1 cellular context compared by ENCODE assay signal in the genomic region with DNA sequence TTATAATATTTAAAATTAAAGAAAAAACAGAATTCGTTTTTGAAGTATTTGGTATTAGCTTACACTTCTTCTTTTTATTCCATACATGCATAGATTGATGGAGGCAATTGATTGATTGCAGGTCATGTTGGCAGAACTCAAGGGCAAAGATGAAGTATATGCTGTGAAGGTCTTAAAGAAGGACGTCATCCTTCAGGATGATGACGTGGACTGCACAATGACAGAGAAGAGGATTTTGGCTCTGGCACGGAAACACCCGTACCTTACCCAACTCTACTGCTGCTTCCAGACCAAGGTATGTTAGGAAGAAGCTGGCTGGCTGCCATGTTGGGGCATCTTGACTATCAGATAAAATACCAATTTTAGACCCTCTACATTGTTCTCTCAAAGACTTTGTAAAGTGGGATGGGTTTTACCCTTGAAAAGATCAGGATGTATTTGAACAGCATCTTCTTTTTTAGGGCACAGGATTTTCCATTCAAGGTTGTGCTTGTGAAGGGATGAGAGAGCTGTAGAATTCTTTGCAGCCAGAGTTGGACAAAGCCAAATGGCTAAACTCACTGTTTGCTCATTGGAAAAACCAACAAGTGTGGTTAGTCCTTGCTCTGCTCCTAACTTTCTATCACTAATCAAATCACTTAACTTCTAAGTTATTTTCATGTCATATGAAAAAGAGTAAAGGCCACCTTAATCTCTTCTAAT.
TF ChIP-seq lines count a peak whose summit lies in the region.

No MANE protein-coding gene starts in this region.

TF ChIP-seq in A549, 52 proteins besides CTCF, POLR2A, EP300 and RAD21 (continued from another document):
- TF ChIP-seq, protein P1, sequence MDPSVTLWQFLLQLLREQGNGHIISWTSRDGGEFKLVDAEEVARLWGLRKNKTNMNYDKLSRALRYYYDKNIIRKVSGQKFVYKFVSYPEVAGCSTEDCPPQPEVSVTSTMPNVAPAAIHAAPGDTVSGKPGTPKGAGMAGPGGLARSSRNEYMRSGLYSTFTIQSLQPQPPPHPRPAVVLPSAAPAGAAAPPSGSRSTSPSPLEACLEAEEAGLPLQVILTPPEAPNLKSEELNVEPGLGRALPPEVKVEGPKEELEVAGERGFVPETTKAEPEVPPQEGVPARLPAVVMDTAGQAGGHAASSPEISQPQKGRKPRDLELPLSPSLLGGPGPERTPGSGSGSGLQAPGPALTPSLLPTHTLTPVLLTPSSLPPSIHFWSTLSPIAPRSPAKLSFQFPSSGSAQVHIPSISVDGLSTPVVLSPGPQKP (IDR thresholded peaks at IDR 0.05; ENCODE audit: low read depth, low read length) = no peak
- no peak for TF ChIP-seq ZFP36 (IDR thresholded peaks at IDR 0.05; ENCODE audit: borderline replicate concordance, partially characterized antibody)
- TF ChIP-seq HDAC2 (IDR thresholded peaks at IDR 0.05) = no peak
- TF ChIP-seq TFCP2L1 (CRISPR knock-in tag; IDR thresholded peaks at IDR 0.05) = no peak
- no peak for TF ChIP-seq CHD2 (IDR thresholded peaks at IDR 0.05; ENCODE audit: low read length, partially characterized antibody)
- TF ChIP-seq, protein P2, sequence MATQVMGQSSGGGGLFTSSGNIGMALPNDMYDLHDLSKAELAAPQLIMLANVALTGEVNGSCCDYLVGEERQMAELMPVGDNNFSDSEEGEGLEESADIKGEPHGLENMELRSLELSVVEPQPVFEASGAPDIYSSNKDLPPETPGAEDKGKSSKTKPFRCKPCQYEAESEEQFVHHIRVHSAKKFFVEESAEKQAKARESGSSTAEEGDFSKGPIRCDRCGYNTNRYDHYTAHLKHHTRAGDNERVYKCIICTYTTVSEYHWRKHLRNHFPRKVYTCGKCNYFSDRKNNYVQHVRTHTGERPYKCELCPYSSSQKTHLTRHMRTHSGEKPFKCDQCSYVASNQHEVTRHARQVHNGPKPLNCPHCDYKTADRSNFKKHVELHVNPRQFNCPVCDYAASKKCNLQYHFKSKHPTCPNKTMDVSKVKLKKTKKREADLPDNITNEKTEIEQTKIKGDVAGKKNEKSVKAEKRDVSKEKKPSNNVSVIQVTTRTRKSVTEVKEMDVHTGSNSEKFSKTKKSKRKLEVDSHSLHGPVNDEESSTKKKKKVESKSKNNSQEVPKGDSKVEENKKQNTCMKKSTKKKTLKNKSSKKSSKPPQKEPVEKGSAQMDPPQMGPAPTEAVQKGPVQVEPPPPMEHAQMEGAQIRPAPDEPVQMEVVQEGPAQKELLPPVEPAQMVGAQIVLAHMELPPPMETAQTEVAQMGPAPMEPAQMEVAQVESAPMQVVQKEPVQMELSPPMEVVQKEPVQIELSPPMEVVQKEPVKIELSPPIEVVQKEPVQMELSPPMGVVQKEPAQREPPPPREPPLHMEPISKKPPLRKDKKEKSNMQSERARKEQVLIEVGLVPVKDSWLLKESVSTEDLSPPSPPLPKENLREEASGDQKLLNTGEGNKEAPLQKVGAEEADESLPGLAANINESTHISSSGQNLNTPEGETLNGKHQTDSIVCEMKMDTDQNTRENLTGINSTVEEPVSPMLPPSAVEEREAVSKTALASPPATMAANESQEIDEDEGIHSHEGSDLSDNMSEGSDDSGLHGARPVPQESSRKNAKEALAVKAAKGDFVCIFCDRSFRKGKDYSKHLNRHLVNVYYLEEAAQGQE (IDR thresholded peaks at IDR 0.05) = no peak
- no peak for TF ChIP-seq POLR2AphosphoS2 (conservative IDR thresholded peaks at IDR 0.05; ENCODE audit: low read length)
